Comparison of ENCODE assay signal across 8 cellular contexts in the genomic region with DNA sequence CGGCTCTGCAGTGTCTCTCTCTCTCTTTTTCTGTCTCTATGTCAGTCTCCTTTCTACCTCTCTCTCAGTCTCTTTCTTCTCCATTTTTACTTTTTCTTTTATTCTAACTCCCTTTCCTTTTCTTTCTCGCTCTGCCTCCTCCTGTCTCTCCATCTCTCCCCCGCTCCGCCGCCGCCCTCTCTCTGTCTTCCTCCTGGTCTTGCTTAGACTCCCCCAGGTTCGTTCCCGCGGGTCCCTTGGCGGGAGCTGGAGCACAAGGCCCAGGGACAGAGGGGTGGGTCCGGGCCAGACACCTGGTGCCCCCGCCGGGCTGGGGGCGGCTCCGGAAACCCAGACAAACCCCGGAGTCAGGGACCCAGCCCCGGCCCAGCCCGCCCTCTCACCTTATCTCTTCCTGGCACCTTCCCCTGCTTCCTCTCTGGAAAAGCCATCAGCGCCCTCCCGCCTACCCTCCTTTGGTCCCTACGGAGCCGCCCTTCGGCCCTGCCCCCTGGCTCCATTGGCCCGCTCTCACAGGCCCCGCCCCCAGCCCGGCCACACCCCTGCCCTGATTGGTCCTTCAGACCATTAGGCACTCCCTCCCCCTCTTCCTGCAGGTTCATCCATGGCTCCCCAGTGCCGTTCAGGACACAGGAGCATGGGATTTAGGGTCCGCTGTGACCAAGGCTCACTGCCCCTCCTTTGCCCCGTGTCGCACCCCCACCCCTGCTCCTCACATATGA. TPM values are rescaled to one million over a fixed set of nuclear protein-coding genes. Genes with fewer than 3 reads are reported as not detected.
DNase-seq lines count a peak whose midpoint lies in the region; ATAC-seq, FAIRE-seq and TF ChIP-seq lines count a peak whose summit lies in the region.

No MANE protein-coding gene starts in this region.

- intact Hi-C loops in esophagus muscularis mucosa (cut with DNase I), result no loop called here

- H3K27me3 ChIP-seq in esophagus muscularis mucosa (no peaks in the 10 kb centered on the region), neural cell (ENCODE audit: insufficient read depth, low read depth, low read length) (peaks cover 6% of the 10 kb centered on the region)

- peaks cover 30 to 82% (median 70%) of the 10 kb centered on the region in 4 donors for H3K36me3 ChIP-seq in esophagus muscularis mucosa
- no peaks in the 10 kb centered on the region for H3K36me3 ChIP-seq in neural cell (ENCODE audit: insufficient read depth, low read length)

- no peak overlapping the region for H3K9ac ChIP-seq in neural cell (ENCODE audit: low read length)

- H3F3A ChIP-seq in neural cell (ENCODE audit: insufficient read depth, low read length, poor library complexity, severe bottlenecking), result no peaks in the 10 kb centered on the region

- no peak overlapping the region for H2AFZ ChIP-seq in neural cell (ENCODE audit: low read depth, low read length)

- ATAC-seq in HG02938 (IDR thresholded peaks at IDR 0.05; ENCODE audit: unreplicated experiment) (no peak), GM18867 (IDR thresholded peaks at IDR 0.05; ENCODE audit: unreplicated experiment) (no peak)

- 39% methylated on average over 28 of the region's 30 CpGs for WGBS in esophagus muscularis mucosa

- H3K4me3 ChIP-seq in esophagus muscularis mucosa (peak overlapping the region; percentile 8 to 45 (median 30)), neural cell (ENCODE audit: low read length) (peak overlapping the region; percentile 30)

- H3K79me2 ChIP-seq in neural cell (replicated peaks; ENCODE audit: insufficient read depth, low read length), result no peaks in the 10 kb centered on the region

- H3K9me2 ChIP-seq in neural cell (ENCODE audit: insufficient read depth, low read length), result no peaks in the 10 kb centered on the region

- peaks cover 44 to 81% (median 74%) of the 10 kb centered on the region in 4 donors for H3K4me1 ChIP-seq in esophagus muscularis mucosa

- TF ChIP-seq CTCF in esophagus muscularis mucosa (IDR thresholded peaks at IDR 0.05) (no peak), neural cell (IDR thresholded peaks at IDR 0.05; ENCODE audit: poor library complexity, severe bottlenecking) (no peak)

- H3K4me2 ChIP-seq in neural cell (ENCODE audit: low read length), result no peak overlapping the region

- no peak for TF ChIP-seq EP300 in esophagus muscularis mucosa (IDR thresholded peaks at IDR 0.05)
- TF ChIP-seq EP300 in neural cell (conservative IDR thresholded peaks at IDR 0.05; ENCODE audit: poor library complexity, severe bottlenecking), result no peak

- peak; percentile 77 for DNase-seq in A172 (ENCODE audit: low spot score)
- DNase-seq in KBM-7, result peak; percentile 94
- peak; percentile 70 for DNase-seq in activated CD8-positive, alpha-beta memory T cell treated with anti-CD3 and anti-CD28 coated beads for 24 hours
- DNase-seq in esophagus muscularis mucosa (ENCODE audit: extremely low spot score), result no peak
- DNase-seq in urothelium cell line (ENCODE audit: low spot score), result peak; percentile 90

- no peak for FAIRE-seq in urothelium cell line (lab: Jason Lieb, UNC)

- no peak for TF ChIP-seq RAD21 in neural cell (conservative IDR thresholded peaks at IDR 0.05)

- TF ChIP-seq POLR2A in esophagus muscularis mucosa (IDR thresholded peaks at IDR 0.05; ENCODE audit: low read depth), result no peak

- no peaks in the 10 kb centered on the region for H3K9me3 ChIP-seq in esophagus muscularis mucosa
- no peaks in the 10 kb centered on the region for H3K9me3 ChIP-seq in neural cell (ENCODE audit: low read length)

- H4K20me1 ChIP-seq in neural cell (ENCODE audit: insufficient read depth), result no peaks in the 10 kb centered on the region

- in situ Hi-C loops in KBM-7 (cut with MboI; ENCODE audit: low pct_unique_long_range_greater_than_20kb, low sequenced_read_pairs), result no loop called here

- H3K27ac ChIP-seq in esophagus muscularis mucosa (replicated peaks in 1 of 4) (peak overlapping the region; percentile 83 to 97 (median 87)), neural cell (ENCODE audit: low read length) (no peak overlapping the region)

TF ChIP-seq in neural cell, 6 proteins besides CTCF, POLR2A, EP300 and RAD21:
- no peak for TF ChIP-seq REST (IDR thresholded peaks at IDR 0.05; ENCODE audit: borderline replicate concordance)
- TF ChIP-seq MXI1 (conservative IDR thresholded peaks at IDR 0.05; ENCODE audit: poor library complexity, severe bottlenecking), result no peak
- TF ChIP-seq SMC3 (conservative IDR thresholded peaks at IDR 0.05; ENCODE audit: poor library complexity), result no peak
- no peak for TF ChIP-seq POLR2AphosphoS5 (IDR thresholded peaks at IDR 0.05)
- no peak for TF ChIP-seq TAF1 (IDR thresholded peaks at IDR 0.05; ENCODE audit: low read depth)
- TF ChIP-seq EZH2 (IDR thresholded peaks at IDR 0.05; ENCODE audit: borderline replicate concordance, insufficient read depth, low read length, poor library complexity, severe bottlenecking), result no peak

RNA-seq across cellular contexts. Expression of gene NOP53, which starts 15.4 kb away (rescaled TPM):
- 20.2 and 41.3 TPM in 2 replicates for total RNA-seq in A172 (2014; rRNA removed; shearing (Covaris generic))
- total RNA-seq in esophagus muscularis mucosa, result 100 to 1,000 TPM; 350 to 500 (median 454) TPM
- 65.0 and 87.0 TPM in 2 replicates for polyA plus RNA-seq in neural cell
- polyA minus RNA-seq in neural cell, result 61.8 and 147 TPM in 2 replicates

RNA-seq across cellular contexts. Expression of gene EHD2, which starts 16.7 kb away (rescaled TPM):
- total RNA-seq in A172 (2014; rRNA removed; shearing (Covaris generic)), result 24.0 and 28.6 TPM in 2 replicates
- 100 to 1,000 TPM; 154 to 444 (median 250) TPM for total RNA-seq in esophagus muscularis mucosa
- polyA plus RNA-seq in neural cell, result not detected in 2 replicates
- not detected in 2 replicates for polyA minus RNA-seq in neural cell

RNA-seq across cellular contexts. Expression of gene SELENOW, which starts 48.5 kb away (rescaled TPM):
- 152 and 179 TPM in 2 replicates for total RNA-seq in A172 (2014; rRNA removed; shearing (Covaris generic))
- total RNA-seq in esophagus muscularis mucosa, result 1,000 to 10,000 TPM; 1,363 to 1,667 (median 1,434) TPM
- polyA plus RNA-seq in neural cell, result 811 and 902 TPM in 2 replicates
- 227 and 240 TPM in 2 replicates for polyA minus RNA-seq in neural cell
